Comparison of ENCODE assay signal across 8 cellular contexts in the genomic region with DNA sequence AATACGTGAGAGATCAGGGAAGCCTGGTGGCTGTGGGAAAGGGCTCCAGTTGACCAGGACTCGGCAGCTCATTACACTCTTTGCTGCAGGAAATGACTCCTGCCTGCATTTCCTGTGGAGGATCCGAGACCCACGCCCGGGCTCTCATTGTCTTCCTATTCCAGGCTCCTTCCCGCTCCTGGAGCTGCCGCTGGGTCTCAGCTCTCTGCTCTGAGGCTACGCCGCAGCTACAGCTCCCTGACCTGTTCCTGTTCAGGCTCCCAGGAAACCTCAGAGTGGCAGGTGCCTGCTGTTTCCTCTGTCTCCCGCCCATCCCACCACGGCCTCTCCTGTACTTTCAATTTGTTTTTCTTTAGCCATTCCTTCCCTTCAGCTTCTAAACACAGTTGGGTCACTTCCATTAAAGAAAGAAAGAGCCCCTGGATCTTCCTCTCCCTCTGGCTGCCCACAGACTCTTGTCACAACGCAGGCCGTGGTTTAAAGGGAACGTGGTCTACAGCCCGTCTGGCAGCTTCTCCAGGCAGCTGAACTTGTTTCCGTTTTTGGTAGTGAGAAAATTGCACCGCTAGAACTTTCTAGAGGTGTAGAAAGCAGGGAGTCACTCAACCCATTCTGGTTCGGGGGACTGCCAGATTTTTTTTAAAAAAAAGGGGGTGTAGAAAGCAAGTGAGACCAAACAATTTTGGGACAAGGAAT.
DNase-seq lines count a peak whose midpoint lies in the region; ATAC-seq and TF ChIP-seq lines count a peak whose summit lies in the region.
"Had no signal": no experiment of that assay in that cellular context is flagged by ENCODE, and none has a peak within 500 bp of the region (broad histone marks: within the 10 kb centered on the region; RNA-seq: fewer than 3 reads in every experiment).

No MANE protein-coding gene starts in this region.

- H3K36me3 ChIP-seq in GM06990 (ENCODE audit: control insufficient read depth, insufficient read depth, low read length) (no peaks in the 10 kb centered on the region), endocrine pancreas (ENCODE audit: control insufficient read depth, insufficient read depth, low read length) (no peaks in the 10 kb centered on the region), aorta (ENCODE audit: control insufficient read depth in 1 of 2, insufficient read depth in 2 of 2, low read length in 1 of 2) (no peaks in the 10 kb centered on the region)

- intact Hi-C loops in aorta (cut with DNase I) = no loop called here

- no peak overlapping the region for H3K27ac ChIP-seq in aorta (ENCODE audit: low read depth in 1 of 2, low read length in 2 of 2)
- H3K27ac ChIP-seq: PC-9 had no signal

- no peak overlapping the region for H3K9ac ChIP-seq in endocrine pancreas (ENCODE audit: control insufficient read depth, insufficient read depth, low read length)

- DNase-seq in GM06990 (ENCODE audit: extremely low read depth, insufficient read length) = no peak
- peak; percentile 69 for DNase-seq in NCI-H748 (lab: John Stamatoyannopoulos, UW; ENCODE audit: unreplicated experiment)
- DNase-seq in pulmonary artery endothelial cell (ENCODE audit: low read depth, low spot score) = peak; percentile 66
- DNase-seq in aorta = no peak

- H3K4me1 ChIP-seq in endocrine pancreas (ENCODE audit: control insufficient read depth, insufficient read depth, low read length) (no peaks in the 10 kb centered on the region), aorta (ENCODE audit: control insufficient read depth in 1 of 2, insufficient read depth in 2 of 2, low read length in 2 of 2) (no peaks in the 10 kb centered on the region)

- WGBS in aorta, 2 donors = 32 to 38% methylated on average over 18 of the region's 18 CpGs

- ATAC-seq in GM19023 (IDR thresholded peaks at IDR 0.05; ENCODE audit: unreplicated experiment) (no peak), HG03469 (IDR thresholded peaks at IDR 0.05; ENCODE audit: unreplicated experiment) (no peak), aorta (ENCODE audit: low FRiP score) (no peak)

- no peak for TF ChIP-seq CTCF in GM06990 (IDR thresholded peaks at IDR 0.05; ENCODE audit: insufficient read depth, low read length, poor library complexity, severe bottlenecking)

- no peaks in the 10 kb centered on the region for H3K9me3 ChIP-seq in endocrine pancreas (ENCODE audit: control insufficient read depth, low read length)
- H3K9me3 ChIP-seq in aorta (ENCODE audit: control insufficient read depth, low read length) = no peaks in the 10 kb centered on the region

- H3K4me3 ChIP-seq in GM06990 (replicated peaks; ENCODE audit: low read depth, low read length) (peak overlapping the region; percentile 45), endocrine pancreas (ENCODE audit: control insufficient read depth, insufficient read depth, low read length) (peak overlapping the region; percentile 27), aorta (ENCODE audit: low read length in 2 of 2) (peak overlapping the region in 1 of 2 donors; percentile 17)
- H3K4me3 ChIP-seq: PC-9 had no signal

- H3K27me3 ChIP-seq in GM06990 (replicated peaks; ENCODE audit: control insufficient read depth, insufficient read depth, low read length) (no peaks in the 10 kb centered on the region; the same call in 1 of the 2 replicates), endocrine pancreas (ENCODE audit: control insufficient read depth, insufficient read depth, low read length) (peaks cover 2% of the 10 kb centered on the region), aorta (ENCODE audit: control insufficient read depth in 1 of 2, insufficient read depth in 2 of 2, low read length in 1 of 2) (no peaks in the 10 kb centered on the region)

Comparison
In these comparisons a context has a peak if more than half of its experiments do, and no peak if none do; other contexts are left out.
1. DNase-seq: peak in NCI-H748 (single experiment) and pulmonary artery endothelial cell (single experiment); none in GM06990 (single experiment) and aorta (0 of 2).